1 cellular context compared by ENCODE assay signal in genomic region chr5:68080282-68081050, GRCh38.
TF ChIP-seq lines count a peak whose summit lies in the region.

No MANE protein-coding gene starts in this region.

TF ChIP-seq in HepG2, 621 proteins besides CTCF, POLR2A, EP300 and RAD21 (continued from another document and continues in another):
- TF ChIP-seq ARID4A (CRISPR knock-in tag; IDR thresholded peaks at IDR 0.05; ENCODE audit: borderline replicate concordance) (no peak), NR1H2 (CRISPR knock-in tag; IDR thresholded peaks at IDR 0.05; ENCODE audit: borderline replicate concordance, low read depth) (no peak), RCOR2 (CRISPR knock-in tag; IDR thresholded peaks at IDR 0.05) (0 out of 2 replicates have a peak, but pooled peaks have one; percentile 29), KLF9 (CRISPR knock-in tag; IDR thresholded peaks at IDR 0.05; ENCODE audit: low read depth) (no peak), ZNF543 (CRISPR knock-in tag; IDR thresholded peaks at IDR 0.05) (no peak), MAFF (IDR thresholded peaks at IDR 0.05; ENCODE audit: low read depth, low read length) (no peak), ZFP36 (IDR thresholded peaks at IDR 0.05; ENCODE audit: borderline replicate concordance, low read depth, low read length, partially characterized antibody) (no peak), ZNF256 (CRISPR knock-in tag; conservative IDR thresholded peaks at IDR 0.05) (no peak), ZNF367 (CRISPR knock-in tag; IDR thresholded peaks at IDR 0.05; ENCODE audit: borderline replicate concordance) (no peak), ZNF326 (CRISPR knock-in tag; IDR thresholded peaks at IDR 0.05; ENCODE audit: borderline replicate concordance) (no peak), SALL1 (CRISPR knock-in tag; IDR thresholded peaks at IDR 0.05) (peak; percentile 44), ZNF589 (CRISPR knock-in tag; conservative IDR thresholded peaks at IDR 0.05) (no peak), ZNF34 (CRISPR knock-in tag; IDR thresholded peaks at IDR 0.05; ENCODE audit: borderline replicate concordance) (no peak), PRDM4 (CRISPR knock-in tag; IDR thresholded peaks at IDR 0.05; ENCODE audit: borderline replicate concordance) (no peak), ZNF709 (CRISPR knock-in tag; IDR thresholded peaks at IDR 0.05) (no peak), ZNF660 (CRISPR knock-in tag; IDR thresholded peaks at IDR 0.05; ENCODE audit: borderline replicate concordance, low read depth) (no peak), SOX6 (IDR thresholded peaks at IDR 0.05) (no peak), SOX6 (CRISPR knock-in tag; IDR thresholded peaks at IDR 0.05) (peak; percentile 88), ZFP90 (CRISPR knock-in tag; IDR thresholded peaks at IDR 0.05; ENCODE audit: borderline replicate concordance) (no peak), DR1 (CRISPR knock-in tag; IDR thresholded peaks at IDR 0.05) (no peak; the same call in 1 of the 2 replicates), ZNF451 (CRISPR knock-in tag; IDR thresholded peaks at IDR 0.05) (no peak), ELF1 (CRISPR knock-in tag; IDR thresholded peaks at IDR 0.05) (no peak), KAT8 (CRISPR knock-in tag; IDR thresholded peaks at IDR 0.05) (peak; percentile 65), STAT5B (CRISPR knock-in tag; IDR thresholded peaks at IDR 0.05) (no peak), HOXA5 (CRISPR knock-in tag; IDR thresholded peaks at IDR 0.05) (peak; percentile 53; the same call in 1 of the 2 replicates), SMC3 (IDR thresholded peaks at IDR 0.05; ENCODE audit: low read length) (no peak), FOXK1 (CRISPR knock-in tag; IDR thresholded peaks at IDR 0.05; ENCODE audit: borderline replicate concordance, low read depth) (peak; percentile 37; the same call in 1 of the 2 replicates), CREB3 (CRISPR knock-in tag; IDR thresholded peaks at IDR 0.05) (no peak), GTF2F1 (IDR thresholded peaks at IDR 0.05; ENCODE audit: low read length) (no peak), ZNF160 (CRISPR knock-in tag; IDR thresholded peaks at IDR 0.05) (no peak), MZF1 (CRISPR knock-in tag; IDR thresholded peaks at IDR 0.05; ENCODE audit: borderline replicate concordance) (no peak), MLLT10 (CRISPR knock-in tag; IDR thresholded peaks at IDR 0.05) (no peak), SNAI1 (CRISPR knock-in tag; IDR thresholded peaks at IDR 0.05; ENCODE audit: borderline replicate concordance) (no peak), ZNF746 (CRISPR knock-in tag; IDR thresholded peaks at IDR 0.05) (no peak), RBM22 (optimal IDR thresholded peaks at IDR 0.05; ENCODE audit: low read length) (no peak), HIVEP1 (CRISPR knock-in tag; IDR thresholded peaks at IDR 0.05) (no peak), ZNF644 (CRISPR knock-in tag; IDR thresholded peaks at IDR 0.05; ENCODE audit: low read depth) (peak; percentile 90), FOXM1 (CRISPR knock-in tag; IDR thresholded peaks at IDR 0.05) (no peak), SAFB2 (CRISPR knock-in tag; IDR thresholded peaks at IDR 0.05; ENCODE audit: borderline replicate concordance, low read depth) (no peak), HOXA7 (CRISPR knock-in tag; IDR thresholded peaks at IDR 0.05) (no peak), PHB2 (IDR thresholded peaks at IDR 0.05; ENCODE audit: partially characterized antibody) (no peak), POLR2AphosphoS2 (IDR thresholded peaks at IDR 0.05; ENCODE audit: low read depth, low read length) (no peak), ZNF777 (CRISPR knock-in tag; IDR thresholded peaks at IDR 0.05) (no peak), ZKSCAN1 (IDR thresholded peaks at IDR 0.05; ENCODE audit: low read length) (no peak), XRCC5 (optimal IDR thresholded peaks at IDR 0.05; ENCODE audit: low read length) (no peak), MAFK (conservative IDR thresholded peaks at IDR 0.05 in 1 of 2, IDR thresholded peaks at IDR 0.05 in 1 of 2; ENCODE audit: low read length in 2 of 2) (no peak), PLRG1 (conservative IDR thresholded peaks at IDR 0.05) (no peak), ZNF251 (CRISPR knock-in tag; IDR thresholded peaks at IDR 0.05) (no peak), DNMT1 (CRISPR knock-in tag; IDR thresholded peaks at IDR 0.05) (no peak), YEATS4 (CRISPR knock-in tag; IDR thresholded peaks at IDR 0.05; ENCODE audit: borderline replicate concordance) (0 out of 2 replicates have a peak, but pooled peaks have one; percentile 29), ZNF547 (CRISPR knock-in tag; IDR thresholded peaks at IDR 0.05) (0 out of 2 replicates have a peak, but pooled peaks have one; percentile 15)
- TF ChIP-seq, protein P1, sequence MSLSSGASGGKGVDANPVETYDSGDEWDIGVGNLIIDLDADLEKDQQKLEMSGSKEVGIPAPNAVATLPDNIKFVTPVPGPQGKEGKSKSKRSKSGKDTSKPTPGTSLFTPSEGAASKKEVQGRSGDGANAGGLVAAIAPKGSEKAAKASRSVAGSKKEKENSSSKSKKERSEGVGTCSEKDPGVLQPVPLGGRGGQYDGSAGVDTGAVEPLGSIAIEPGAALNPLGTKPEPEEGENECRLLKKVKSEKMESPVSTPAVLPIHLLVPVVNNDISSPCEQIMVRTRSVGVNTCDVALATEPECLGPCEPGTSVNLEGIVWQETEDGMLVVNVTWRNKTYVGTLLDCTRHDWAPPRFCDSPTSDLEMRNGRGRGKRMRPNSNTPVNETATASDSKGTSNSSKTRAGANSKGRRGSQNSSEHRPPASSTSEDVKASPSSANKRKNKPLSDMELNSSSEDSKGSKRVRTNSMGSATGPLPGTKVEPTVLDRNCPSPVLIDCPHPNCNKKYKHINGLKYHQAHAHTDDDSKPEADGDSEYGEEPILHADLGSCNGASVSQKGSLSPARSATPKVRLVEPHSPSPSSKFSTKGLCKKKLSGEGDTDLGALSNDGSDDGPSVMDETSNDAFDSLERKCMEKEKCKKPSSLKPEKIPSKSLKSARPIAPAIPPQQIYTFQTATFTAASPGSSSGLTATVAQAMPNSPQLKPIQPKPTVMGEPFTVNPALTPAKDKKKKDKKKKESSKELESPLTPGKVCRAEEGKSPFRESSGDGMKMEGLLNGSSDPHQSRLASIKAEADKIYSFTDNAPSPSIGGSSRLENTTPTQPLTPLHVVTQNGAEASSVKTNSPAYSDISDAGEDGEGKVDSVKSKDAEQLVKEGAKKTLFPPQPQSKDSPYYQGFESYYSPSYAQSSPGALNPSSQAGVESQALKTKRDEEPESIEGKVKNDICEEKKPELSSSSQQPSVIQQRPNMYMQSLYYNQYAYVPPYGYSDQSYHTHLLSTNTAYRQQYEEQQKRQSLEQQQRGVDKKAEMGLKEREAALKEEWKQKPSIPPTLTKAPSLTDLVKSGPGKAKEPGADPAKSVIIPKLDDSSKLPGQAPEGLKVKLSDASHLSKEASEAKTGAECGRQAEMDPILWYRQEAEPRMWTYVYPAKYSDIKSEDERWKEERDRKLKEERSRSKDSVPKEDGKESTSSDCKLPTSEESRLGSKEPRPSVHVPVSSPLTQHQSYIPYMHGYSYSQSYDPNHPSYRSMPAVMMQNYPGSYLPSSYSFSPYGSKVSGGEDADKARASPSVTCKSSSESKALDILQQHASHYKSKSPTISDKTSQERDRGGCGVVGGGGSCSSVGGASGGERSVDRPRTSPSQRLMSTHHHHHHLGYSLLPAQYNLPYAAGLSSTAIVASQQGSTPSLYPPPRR (CRISPR knock-in tag; IDR thresholded peaks at IDR 0.05; ENCODE audit: borderline replicate concordance), result peak; percentile 50; the same call in 1 of the 2 replicates
- TF ChIP-seq, protein P2, sequence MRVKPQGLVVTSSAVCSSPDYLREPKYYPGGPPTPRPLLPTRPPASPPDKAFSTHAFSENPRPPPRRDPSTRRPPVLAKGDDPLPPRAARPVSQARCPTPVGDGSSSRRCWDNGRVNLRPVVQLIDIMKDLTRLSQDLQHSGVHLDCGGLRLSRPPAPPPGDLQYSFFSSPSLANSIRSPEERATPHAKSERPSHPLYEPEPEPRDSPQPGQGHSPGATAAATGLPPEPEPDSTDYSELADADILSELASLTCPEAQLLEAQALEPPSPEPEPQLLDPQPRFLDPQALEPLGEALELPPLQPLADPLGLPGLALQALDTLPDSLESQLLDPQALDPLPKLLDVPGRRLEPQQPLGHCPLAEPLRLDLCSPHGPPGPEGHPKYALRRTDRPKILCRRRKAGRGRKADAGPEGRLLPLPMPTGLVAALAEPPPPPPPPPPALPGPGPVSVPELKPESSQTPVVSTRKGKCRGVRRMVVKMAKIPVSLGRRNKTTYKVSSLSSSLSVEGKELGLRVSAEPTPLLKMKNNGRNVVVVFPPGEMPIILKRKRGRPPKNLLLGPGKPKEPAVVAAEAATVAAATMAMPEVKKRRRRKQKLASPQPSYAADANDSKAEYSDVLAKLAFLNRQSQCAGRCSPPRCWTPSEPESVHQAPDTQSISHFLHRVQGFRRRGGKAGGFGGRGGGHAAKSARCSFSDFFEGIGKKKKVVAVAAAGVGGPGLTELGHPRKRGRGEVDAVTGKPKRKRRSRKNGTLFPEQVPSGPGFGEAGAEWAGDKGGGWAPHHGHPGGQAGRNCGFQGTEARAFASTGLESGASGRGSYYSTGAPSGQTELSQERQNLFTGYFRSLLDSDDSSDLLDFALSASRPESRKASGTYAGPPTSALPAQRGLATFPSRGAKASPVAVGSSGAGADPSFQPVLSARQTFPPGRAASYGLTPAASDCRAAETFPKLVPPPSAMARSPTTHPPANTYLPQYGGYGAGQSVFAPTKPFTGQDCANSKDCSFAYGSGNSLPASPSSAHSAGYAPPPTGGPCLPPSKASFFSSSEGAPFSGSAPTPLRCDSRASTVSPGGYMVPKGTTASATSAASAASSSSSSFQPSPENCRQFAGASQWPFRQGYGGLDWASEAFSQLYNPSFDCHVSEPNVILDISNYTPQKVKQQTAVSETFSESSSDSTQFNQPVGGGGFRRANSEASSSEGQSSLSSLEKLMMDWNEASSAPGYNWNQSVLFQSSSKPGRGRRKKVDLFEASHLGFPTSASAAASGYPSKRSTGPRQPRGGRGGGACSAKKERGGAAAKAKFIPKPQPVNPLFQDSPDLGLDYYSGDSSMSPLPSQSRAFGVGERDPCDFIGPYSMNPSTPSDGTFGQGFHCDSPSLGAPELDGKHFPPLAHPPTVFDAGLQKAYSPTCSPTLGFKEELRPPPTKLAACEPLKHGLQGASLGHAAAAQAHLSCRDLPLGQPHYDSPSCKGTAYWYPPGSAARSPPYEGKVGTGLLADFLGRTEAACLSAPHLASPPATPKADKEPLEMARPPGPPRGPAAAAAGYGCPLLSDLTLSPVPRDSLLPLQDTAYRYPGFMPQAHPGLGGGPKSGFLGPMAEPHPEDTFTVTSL (CRISPR knock-in tag; IDR thresholded peaks at IDR 0.05; ENCODE audit: borderline replicate concordance), result peak; percentile 87; the same call in 1 of the 2 replicates
- TF ChIP-seq, protein P3, sequence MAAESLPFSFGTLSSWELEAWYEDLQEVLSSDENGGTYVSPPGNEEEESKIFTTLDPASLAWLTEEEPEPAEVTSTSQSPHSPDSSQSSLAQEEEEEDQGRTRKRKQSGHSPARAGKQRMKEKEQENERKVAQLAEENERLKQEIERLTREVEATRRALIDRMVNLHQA (CRISPR knock-in tag; IDR thresholded peaks at IDR 0.05), result no peak
- TF ChIP-seq, protein P4, sequence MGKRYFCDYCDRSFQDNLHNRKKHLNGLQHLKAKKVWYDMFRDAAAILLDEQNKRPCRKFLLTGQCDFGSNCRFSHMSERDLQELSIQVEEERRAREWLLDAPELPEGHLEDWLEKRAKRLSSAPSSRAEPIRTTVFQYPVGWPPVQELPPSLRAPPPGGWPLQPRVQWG (CRISPR knock-in tag; IDR thresholded peaks at IDR 0.05; ENCODE audit: borderline replicate concordance, low read depth), result no peak
